ENCODE assay signal across 8 cellular contexts in genomic region chr3:190585771-190586630, GRCh38.
A peak's percentile ranks its signal among the peaks of the same experiment; 100 is the strongest.
DNase-seq lines count a peak whose midpoint lies in the region; ATAC-seq and TF ChIP-seq lines count a peak whose summit lies in the region.

No MANE protein-coding gene starts in this region.

- peaks cover 8% of the 10 kb centered on the region for H3K36me3 Mint-ChIP-seq in activated CD4-positive, alpha-beta memory T cell treated with anti-CD3 and anti-CD28 coated beads for 36 hours

- H3K27ac ChIP-seq in prostate gland, result no peak overlapping the region

- H3K4me1 ChIP-seq in prostate gland (replicated peaks), result no peaks in the 10 kb centered on the region

- H3K9me3 Mint-ChIP-seq in activated CD4-positive, alpha-beta memory T cell treated with anti-CD3 and anti-CD28 coated beads for 36 hours, result no peaks in the 10 kb centered on the region

- peaks cover 27% of the 10 kb centered on the region for H3K4me1 Mint-ChIP-seq in activated CD4-positive, alpha-beta memory T cell treated with anti-CD3 and anti-CD28 coated beads for 36 hours (ENCODE audit: low read depth)

- no peaks in the 10 kb centered on the region for H3K27me3 ChIP-seq in prostate gland (replicated peaks; ENCODE audit: insufficient read depth)

- no peak for TF ChIP-seq POLR2A in prostate gland (IDR thresholded peaks at IDR 0.05)

- no peak overlapping the region for H3K4me3 ChIP-seq in prostate gland

- intact Hi-C loops in activated CD4-positive, alpha-beta memory T cell treated with anti-CD3 and anti-CD28 coated beads for 36 hours (cut with micrococcal nuclease), result loop anchor here (1.0 to 10.0 kb wide), 5 partner anchors 20 to 1671 kb away; no protein-coding TSS in a partner anchor
- intact Hi-C loops in prostate gland (cut with DNase I), result no loop called here

- H3K27me3 Mint-ChIP-seq in activated CD4-positive, alpha-beta memory T cell treated with anti-CD3 and anti-CD28 coated beads for 36 hours, result no peaks in the 10 kb centered on the region

- CTCF ChIA-PET in activated CD4-positive, alpha-beta memory T cell treated with anti-CD3 and anti-CD28 coated beads for 36 hours (lab: Charles Lee), result interaction anchor here (1.0 to 2.0 kb wide), 3 partner anchors 33 to 264 kb away, joined by 3 to 13 read pairs (median 7); partner anchors contain the start of genes CLDN1 and IL1RAP

- H3K27ac Mint-ChIP-seq in activated CD4-positive, alpha-beta memory T cell treated with anti-CD3 and anti-CD28 coated beads for 36 hours, result peak overlapping the region; percentile 95

- H3K9me3 ChIP-seq in prostate gland, result no peaks in the 10 kb centered on the region

- 74% methylated on average over 6 of the region's 6 CpGs for WGBS in prostate gland

- no peaks in the 10 kb centered on the region for H3K36me3 ChIP-seq in prostate gland

- no peak for ATAC-seq in GM19035 (IDR thresholded peaks at IDR 0.05; ENCODE audit: unreplicated experiment)

- POLR2A ChIA-PET in activated CD4-positive, alpha-beta memory T cell treated with anti-CD3 and anti-CD28 coated beads for 36 hours (lab: Charles Lee), result interaction anchor here (0.6 to 2.7 kb wide), 5 partner anchors 9 to 72 kb away, joined by 3 to 10 read pairs (median 5); partner anchors contain the start of gene IL1RAP

- peak overlapping the region; percentile 64 for H3K4me3 Mint-ChIP-seq in activated CD4-positive, alpha-beta memory T cell treated with anti-CD3 and anti-CD28 coated beads for 36 hours

- no peak for TF ChIP-seq CTCF in prostate gland (IDR thresholded peaks at IDR 0.05)

- DNase-seq in NOMO-1 (lab: John Stamatoyannopoulos, UW; ENCODE audit: unreplicated experiment in 2 of 2), result peak; percentile 4 to 57
- no peak for DNase-seq in NOMO-1 treated with dmso at 0.1 percent for 144 hours (lab: John Stamatoyannopoulos, UW; ENCODE audit: unreplicated experiment)
- peak; percentile 87 for DNase-seq in LHCN-M2 (ENCODE audit: low read depth)
- DNase-seq in activated CD4-positive, alpha-beta memory T cell treated with anti-CD3 and anti-CD28 coated beads for 36 hours, result peak; percentile 83
- peak; percentile 75 for DNase-seq in glomerular visceral epithelial cell (ENCODE audit: extremely low spot score)
- DNase-seq in stimulated activated CD4-positive, alpha-beta T cell treated with anti-CD3 and anti-CD28 coated beads, Interleukin-1b, Interleukin-23, amount 100 ng/mL, for 4 hours (ENCODE audit: low read depth in 2 of 2), result peak; percentile 4 to 33
- no peak for DNase-seq in prostate gland (ENCODE audit: low spot score)

Comparison
In these comparisons a context has a peak if more than half of its experiments do, and no peak if none do; other contexts are left out.
1. DNase-seq: peak in NOMO-1 (2 of 2), LHCN-M2 (single experiment), activated CD4-positive, alpha-beta memory T cell treated with anti-CD3 and anti-CD28 coated beads for 36 hours (single experiment), glomerular visceral epithelial cell (single experiment) and stimulated activated CD4-positive, alpha-beta T cell treated with anti-CD3 and anti-CD28 coated beads, Interleukin-1b, Interleukin-23, amount 100 ng/mL, for 4 hours (2 of 2); none in NOMO-1 treated with dmso at 0.1 percent for 144 hours (single experiment) and prostate gland (single experiment).